Comparison of ENCODE assay signal across 23 cellular contexts in the genomic region with DNA sequence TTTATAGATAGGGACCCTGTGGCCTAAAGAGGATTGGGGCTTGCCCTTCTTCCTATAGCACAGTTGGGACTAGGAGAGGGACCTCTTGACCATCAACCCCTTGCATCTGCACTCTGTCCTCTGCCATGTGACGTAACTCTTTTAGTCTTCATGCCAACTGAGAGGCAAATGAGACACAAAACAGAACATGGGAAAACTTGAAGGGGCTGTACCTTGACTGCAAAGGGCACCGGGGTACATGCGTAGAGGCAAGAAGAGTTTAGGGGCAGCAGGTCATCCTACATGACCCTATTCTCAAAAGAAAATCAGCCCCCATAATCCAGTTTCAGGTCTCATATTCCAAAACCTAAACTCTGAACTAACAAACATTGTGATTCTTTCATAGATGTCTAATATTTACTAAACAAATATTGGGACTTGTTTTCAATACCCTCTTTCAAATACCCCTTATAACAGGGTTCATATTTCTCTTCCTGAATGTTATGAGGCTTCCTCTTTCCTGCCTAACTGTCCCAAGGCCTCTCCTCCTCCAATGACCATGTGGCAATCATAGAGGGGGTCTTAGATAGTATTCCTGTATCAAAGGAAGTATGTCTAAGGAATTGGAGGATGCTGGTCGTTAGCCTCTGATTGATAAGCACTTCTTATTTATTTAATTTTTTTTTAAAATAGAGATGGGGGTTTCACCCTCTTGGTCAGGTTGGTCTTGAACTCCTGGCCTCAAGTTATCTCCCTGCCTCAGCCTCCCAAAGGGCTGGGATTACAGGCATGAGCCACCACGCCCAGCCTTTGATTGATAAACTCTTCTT. TPM values are rescaled to one million over a fixed set of nuclear protein-coding genes. Genes with fewer than 3 reads are reported as not detected.
"Had no signal": no experiment of that assay in that cellular context is flagged by ENCODE, and none has a peak within 500 bp of the region (broad histone marks: within the 10 kb centered on the region; RNA-seq: fewer than 3 reads in every experiment).

No MANE protein-coding gene starts in this region.

- DNase-seq: activated B cell treated with CpG ODN at 0.5 μM for 24 hours; activated CD4-positive, alpha-beta T cell treated with anti-CD3 and anti-CD28 coated beads for 48 hours; activated CD8-positive, alpha-beta memory T cell treated with anti-CD3 and anti-CD28 coated beads, Interleukin-2, amount 50 U/mL, for 4 hours; activated CD8-positive, alpha-beta T cell treated with anti-CD3 and anti-CD28 coated beads, Interleukin-2, amount 10 ng/mL, durations not matched to agents 7 days and 5 days; activated gamma-delta T cell treated with Interleukin-2 at 50 U/mL for 16 hours; cortex of kidney; effector CD8-positive, alpha-beta T cell; foreskin melanocyte; ovary; sigmoid colon; stimulated activated CD4-positive, alpha-beta T cell treated with anti-CD3 and anti-CD28 coated beads, Interleukin-12 subunit alpha, Interleukin-12 subunit beta, amount 100 ng/mL, for 4 hours; stimulated activated CD4-positive, alpha-beta T cell treated with anti-CD3 and anti-CD28 coated beads, Interleukin-2, amount 100 ng/mL, for 24 hours; uterus had no signal

- H3K27ac ChIP-seq: ovary, sigmoid colon, thoracic aorta, uterus had no signal

- H3K9me3 Mint-ChIP-seq: activated B cell treated with CpG ODN at 0.5 μM for 24 hours; brain; central memory CD8-positive, alpha-beta T cell; naive thymus-derived CD4-positive, alpha-beta T cell had no signal

- H3K9me3 ChIP-seq: ovary, sigmoid colon, thoracic aorta, uterus had no signal

- H3K27me3 ChIP-seq: ovary, sigmoid colon, uterus had no signal

- H3K27ac Mint-ChIP-seq: activated B cell treated with CpG ODN at 0.5 μM for 24 hours; activated CD8-positive, alpha-beta T cell treated with anti-CD3 and anti-CD28 coated beads, Interleukin-2, amount 10 ng/mL, durations not matched to agents 7 days and 5 days; activated naive CD8-positive, alpha-beta T cell had no signal

- H3K4me3 Mint-ChIP-seq: activated B cell treated with CpG ODN at 0.5 μM for 24 hours; activated CD8-positive, alpha-beta T cell treated with anti-CD3 and anti-CD28 coated beads, Interleukin-2, amount 10 ng/mL, durations not matched to agents 7 days and 5 days; activated naive CD8-positive, alpha-beta T cell; central memory CD8-positive, alpha-beta T cell; naive thymus-derived CD4-positive, alpha-beta T cell had no signal

- H3K36me3 ChIP-seq: ovary, sigmoid colon, thoracic aorta, uterus had no signal

- H3K4me1 Mint-ChIP-seq: central memory CD8-positive, alpha-beta T cell had no signal

- H3K4me1 ChIP-seq: sigmoid colon, uterus had no signal

- H3K36me3 Mint-ChIP-seq: brain had no signal

- H3K4me3 ChIP-seq: lung, ovary, sigmoid colon, thoracic aorta, uterus had no signal

- FAIRE-seq: endothelial cell of umbilical vein, TTC549 had no signal

- ATAC-seq: naive thymus-derived CD4-positive, alpha-beta T cell had no signal

RNA-seq across cellular contexts. Expression of gene ACKR2, which starts 20.6 kb away (rescaled TPM):
- total RNA-seq: endothelial cell of umbilical vein had no signal
- polyA plus RNA-seq: naive thymus-derived CD4-positive, alpha-beta T cell had no signal

RNA-seq across cellular contexts. Expression of gene CYP8B1, which starts 45.8 kb away (rescaled TPM):
- total RNA-seq: activated B cell treated with CpG ODN at 0.5 μM for 24 hours; activated CD8-positive, alpha-beta T cell treated with anti-CD3 and anti-CD28 coated beads, Interleukin-2, amount 10 ng/mL, durations not matched to agents 7 days and 5 days; endothelial cell of umbilical vein; fibroblast of lung; naive thymus-derived CD4-positive, alpha-beta T cell; sigmoid colon; T-helper 2 cell treated with Interferon-gamma antibody and Interleukin-4, amounts not matched to agents 100 ng/mL and 5 ng/mL, for 36 hours; thoracic aorta; uterus had no signal
- polyA plus RNA-seq: endothelial cell of umbilical vein; fibroblast of lung; naive thymus-derived CD4-positive, alpha-beta T cell; ovary had no signal

RNA-seq across cellular contexts. Expression of gene CCDC13, which starts 56.8 kb away (rescaled TPM):
- polyA plus RNA-seq: naive thymus-derived CD4-positive, alpha-beta T cell had no signal
